Comparison of ENCODE assay signal across 8 cellular contexts in genomic region chr16:53372942-53373871, GRCh38.
A peak's percentile ranks its signal among the peaks of the same experiment; 100 is the strongest.
DNase-seq lines count a peak whose midpoint lies in the region; ATAC-seq and TF ChIP-seq lines count a peak whose summit lies in the region.

No MANE protein-coding gene starts in this region.

- peak; percentile 19; the same call in 1 of the 2 replicates for TF ChIP-seq CTCF in LNCaP clone FGC (IDR thresholded peaks at IDR 0.05; ENCODE audit: control insufficient read depth, extremely low read depth, insufficient read depth)
- no peak for TF ChIP-seq CTCF in omental fat pad (IDR thresholded peaks at IDR 0.05)

- ATAC-seq in omental fat pad (ENCODE audit: low FRiP score): no peak

- peak overlapping the region; percentile 52 for H3K4me3 ChIP-seq in LNCaP clone FGC (ENCODE audit: low read depth, low read length)
- H3K4me3 ChIP-seq in iPS-18c (ENCODE audit: insufficient read depth, low read depth, low read length): peak overlapping the region; percentile 52; the same call in 1 of the 2 replicates

- no peaks in the 10 kb centered on the region for H3K9me3 ChIP-seq in iPS-18c (ENCODE audit: control insufficient read depth, insufficient read depth, low read length)

- in situ Hi-C loops in Caki2 (cut with HindIII; ENCODE audit: low pct_unique_long_range_greater_than_20kb, low sequenced_read_pairs): no loop called here

- DNase-seq in Caki2 (ENCODE audit: low read depth) (peak; percentile 5), LNCaP clone FGC (ENCODE audit: low read depth) (peak; percentile 39), activated T-helper 1 cell treated with Interleukin-2 at 50 U/mL for 16 hours (ENCODE audit: low read depth) (peak; percentile 64), amygdala (lab: John Stamatoyannopoulos, UW) (no peak), omental fat pad (ENCODE audit: low spot score) (no peak), NCI-H526 treated with DMSO at 0.1 percent for 48 hours (lab: John Stamatoyannopoulos, UW) (no peak)
- DNase-seq in stimulated activated CD8-positive, alpha-beta memory T cell treated with anti-CD3 and anti-CD28 coated beads, Interleukin-12 subunit alpha, Interleukin-12 subunit beta, amount 100 ng/mL, for 24 hours (ENCODE audit: extremely low read depth): peak; percentile 27

Comparison
In these comparisons a context has a peak if more than half of its experiments do, and no peak if none do; other contexts are left out.
1. DNase-seq: peak in Caki2 (single experiment), LNCaP clone FGC (single experiment), activated T-helper 1 cell treated with Interleukin-2 at 50 U/mL for 16 hours (single experiment) and stimulated activated CD8-positive, alpha-beta memory T cell treated with anti-CD3 and anti-CD28 coated beads, Interleukin-12 subunit alpha, Interleukin-12 subunit beta, amount 100 ng/mL, for 24 hours (single experiment); none in amygdala (0 of 56), omental fat pad (single experiment) and NCI-H526 treated with DMSO at 0.1 percent for 48 hours (single experiment).